ENCODE assay signal across 11 cellular contexts in genomic region chr4:180060159-180060889, GRCh38.
DNase-seq lines count a peak whose midpoint lies in the region; ATAC-seq, FAIRE-seq and TF ChIP-seq lines count a peak whose summit lies in the region.
"Had no signal": no experiment of that assay in that cellular context is flagged by ENCODE, and none has a peak within 500 bp of the region (broad histone marks: within the 10 kb centered on the region; RNA-seq: fewer than 3 reads in every experiment).

No MANE protein-coding gene starts in this region.

- no peak overlapping the region for H2AFZ ChIP-seq in astrocyte (ENCODE audit: low read depth, low read length)
- H2AFZ ChIP-seq: parathyroid adenoma had no signal

- peaks cover 6% of the 10 kb centered on the region for H3K4me1 Mint-ChIP-seq in astrocyte (ENCODE audit: low read depth, unreplicated experiment)
- H3K4me1 Mint-ChIP-seq in activated T-helper 1 cell treated with anti-CD3 and anti-CD28 coated beads, Interleukin-12 subunit alpha, Interleukin-12 subunit beta, Interleukin-2, Interleukin-4 antibody, amounts not matched to agents 30 ng/mL and 10 ng/mL and 1 ng/mL, durations not matched to agents 14 hours and 24 hours and 36 hours (ENCODE audit: low read depth) = no peaks in the 10 kb centered on the region

- WGBS in prostate gland = 19% methylated on average over 6 of the region's 6 CpGs

- H3K4me1 ChIP-seq in astrocyte (ENCODE audit: insufficient read depth, low read length) (peaks cover 10% of the 10 kb centered on the region), prostate gland (replicated peaks) (no peaks in the 10 kb centered on the region)
- H3K4me1 ChIP-seq: parathyroid adenoma had no signal

- H3K79me2 ChIP-seq in astrocyte (ENCODE audit: insufficient read depth, low read length) = no peaks in the 10 kb centered on the region
- H3K79me2 ChIP-seq: parathyroid adenoma had no signal

- no peak for FAIRE-seq in astrocyte (lab: Jason Lieb, UNC)

- peak; percentile 24 for DNase-seq in D341Med (ENCODE audit: low spot score)
- no peak for DNase-seq in LNCaP clone FGC (ENCODE audit: low read depth)
- DNase-seq in astrocyte (ENCODE audit: low read depth) = peak; percentile 12
- peak; percentile 35 for DNase-seq in medulla oblongata (ENCODE audit: extremely low spot score)
- no peak for DNase-seq in prostate gland (ENCODE audit: low spot score)
- no peak for DNase-seq in activated T-helper 1 cell treated with anti-CD3 and anti-CD28 coated beads, Interleukin-12 subunit alpha, Interleukin-12 subunit beta, Interleukin-2, Interleukin-4 antibody, amounts not matched to agents 30 ng/mL and 10 ng/mL and 1 ng/mL, durations not matched to agents 14 hours and 24 hours and 36 hours (ENCODE audit: low spot score)
- no peak for DNase-seq in activated CD4-positive, alpha-beta T cell treated with anti-CD3 and anti-CD28 coated beads for 4 hours
- DNase-seq: GDM1 had no signal

- H3K27me3 ChIP-seq in astrocyte (ENCODE audit: insufficient read depth, low read length) (peaks cover 21% of the 10 kb centered on the region), prostate gland (replicated peaks; ENCODE audit: insufficient read depth) (no peaks in the 10 kb centered on the region)

- no peak overlapping the region for H3K9ac ChIP-seq in astrocyte (ENCODE audit: low read length)
- H3K9ac ChIP-seq: parathyroid adenoma had no signal

- intact Hi-C loops in prostate gland (cut with DNase I) = no loop called here
- intact Hi-C loops in activated T-helper 1 cell treated with anti-CD3 and anti-CD28 coated beads, Interleukin-12 subunit alpha, Interleukin-12 subunit beta, Interleukin-2, Interleukin-4 antibody, amounts not matched to agents 30 ng/mL and 10 ng/mL and 1 ng/mL, durations not matched to agents 14 hours and 24 hours and 36 hours (cut with micrococcal nuclease) = no loop called here

- ATAC-seq in GM18858 (IDR thresholded peaks at IDR 0.05; ENCODE audit: unreplicated experiment) = no peak

- peak overlapping the region; percentile 92 for H3K4me3 Mint-ChIP-seq in astrocyte (ENCODE audit: unreplicated experiment)
- H3K4me3 Mint-ChIP-seq in activated T-helper 1 cell treated with anti-CD3 and anti-CD28 coated beads, Interleukin-12 subunit alpha, Interleukin-12 subunit beta, Interleukin-2, Interleukin-4 antibody, amounts not matched to agents 30 ng/mL and 10 ng/mL and 1 ng/mL, durations not matched to agents 14 hours and 24 hours and 36 hours = no peak overlapping the region

- no peaks in the 10 kb centered on the region for H3K9me3 ChIP-seq in astrocyte (ENCODE audit: insufficient read depth, low read depth, low read length)
- no peaks in the 10 kb centered on the region for H3K9me3 ChIP-seq in prostate gland

- no peak overlapping the region for H3K27ac Mint-ChIP-seq in astrocyte (ENCODE audit: unreplicated experiment)
- no peak overlapping the region for H3K27ac Mint-ChIP-seq in activated T-helper 1 cell treated with anti-CD3 and anti-CD28 coated beads, Interleukin-12 subunit alpha, Interleukin-12 subunit beta, Interleukin-2, Interleukin-4 antibody, amounts not matched to agents 30 ng/mL and 10 ng/mL and 1 ng/mL, durations not matched to agents 14 hours and 24 hours and 36 hours
- H3K27ac Mint-ChIP-seq: IgD-negative memory B cell had no signal

- TF ChIP-seq CTCF in LNCaP clone FGC (IDR thresholded peaks at IDR 0.05; ENCODE audit: control insufficient read depth, extremely low read depth, insufficient read depth) (peak; percentile 25; the same call in 1 of the 2 replicates), astrocyte (IDR thresholded peaks at IDR 0.05; ENCODE audit: insufficient read depth, low read depth, low read length) (peak; percentile 16), prostate gland (IDR thresholded peaks at IDR 0.05) (no peak)

- no peaks in the 10 kb centered on the region for H4K20me1 ChIP-seq in astrocyte (ENCODE audit: insufficient read depth, low read length)

- H3K27ac ChIP-seq in astrocyte (ENCODE audit: low read depth, low read length) (no peak overlapping the region), prostate gland (no peak overlapping the region)
- H3K27ac ChIP-seq: parathyroid adenoma had no signal

- no peak for TF ChIP-seq POLR2A in prostate gland (IDR thresholded peaks at IDR 0.05)

- no peaks in the 10 kb centered on the region for H3K36me3 Mint-ChIP-seq in astrocyte (ENCODE audit: low read depth, unreplicated experiment)
- peaks cover 2% of the 10 kb centered on the region for H3K36me3 Mint-ChIP-seq in activated T-helper 1 cell treated with anti-CD3 and anti-CD28 coated beads, Interleukin-12 subunit alpha, Interleukin-12 subunit beta, Interleukin-2, Interleukin-4 antibody, amounts not matched to agents 30 ng/mL and 10 ng/mL and 1 ng/mL, durations not matched to agents 14 hours and 24 hours and 36 hours (ENCODE audit: low read depth)
- H3K36me3 Mint-ChIP-seq: IgD-negative memory B cell had no signal

- H3K36me3 ChIP-seq in astrocyte (ENCODE audit: insufficient read depth, low read length) (no peaks in the 10 kb centered on the region), prostate gland (no peaks in the 10 kb centered on the region)

- H3K4me3 ChIP-seq in LNCaP clone FGC (ENCODE audit: low read depth, low read length) (no peak overlapping the region), astrocyte (ENCODE audit: insufficient read depth, low read depth, low read length) (peak overlapping the region; percentile 71), prostate gland (no peak overlapping the region)

- peak overlapping the region; percentile 97 for H3K4me2 ChIP-seq in astrocyte (ENCODE audit: low read length)

- no peaks in the 10 kb centered on the region for H3K9me3 Mint-ChIP-seq in astrocyte (ENCODE audit: unreplicated experiment)
- no peaks in the 10 kb centered on the region for H3K9me3 Mint-ChIP-seq in activated T-helper 1 cell treated with anti-CD3 and anti-CD28 coated beads, Interleukin-12 subunit alpha, Interleukin-12 subunit beta, Interleukin-2, Interleukin-4 antibody, amounts not matched to agents 30 ng/mL and 10 ng/mL and 1 ng/mL, durations not matched to agents 14 hours and 24 hours and 36 hours

- peaks cover 31% of the 10 kb centered on the region for H3K27me3 Mint-ChIP-seq in astrocyte (ENCODE audit: low read depth, unreplicated experiment)
- H3K27me3 Mint-ChIP-seq in activated T-helper 1 cell treated with anti-CD3 and anti-CD28 coated beads, Interleukin-12 subunit alpha, Interleukin-12 subunit beta, Interleukin-2, Interleukin-4 antibody, amounts not matched to agents 30 ng/mL and 10 ng/mL and 1 ng/mL, durations not matched to agents 14 hours and 24 hours and 36 hours (ENCODE audit: insufficient read depth) = peaks cover 43% of the 10 kb centered on the region

Comparison
In these comparisons a context has a peak if more than half of its experiments do, and no peak if none do; other contexts are left out.
1. DNase-seq: peak in D341Med (single experiment), astrocyte (single experiment) and medulla oblongata (single experiment); none in LNCaP clone FGC (single experiment), prostate gland (single experiment), activated T-helper 1 cell treated with anti-CD3 and anti-CD28 coated beads, Interleukin-12 subunit alpha, Interleukin-12 subunit beta, Interleukin-2, Interleukin-4 antibody, amounts not matched to agents 30 ng/mL and 10 ng/mL and 1 ng/mL, durations not matched to agents 14 hours and 24 hours and 36 hours (single experiment) and activated CD4-positive, alpha-beta T cell treated with anti-CD3 and anti-CD28 coated beads for 4 hours (0 of 2).
2. CTCF ChIP-seq: peak in LNCaP clone FGC (single experiment) and astrocyte (single experiment); none in prostate gland (0 of 4).